In genomic region chr16:84419730-84420129, GRCh38 we compare ENCODE assay signal across 37 cellular contexts. TPM values are rescaled to one million over a fixed set of nuclear protein-coding genes. Genes with fewer than 3 reads are reported as not detected.
"Had no signal": no experiment of that assay in that cellular context is flagged by ENCODE, and none has a peak within 500 bp of the region (broad histone marks: within the 10 kb centered on the region; RNA-seq: fewer than 3 reads in every experiment).

No MANE protein-coding gene starts in this region.

- DNase-seq: activated B cell treated with CpG ODN at 0.5 μM for 24 hours; activated CD4-positive, alpha-beta T cell treated with anti-CD3 and anti-CD28 coated beads for 48 hours; activated CD4-positive, alpha-beta T cell treated with anti-CD3 and anti-CD28 coated beads, Interleukin-2, amount 50 U/mL, for 1 hour; activated CD4-positive, alpha-beta T cell treated with anti-CD3 and anti-CD28 coated beads, Interleukin-2, amount 50 U/mL, for 48 hours; activated CD8-positive, alpha-beta memory T cell treated with anti-CD3 and anti-CD28 coated beads, Interleukin-2, amount 50 U/mL, for 48 hours; activated effector memory CD4-positive, alpha-beta T cell treated with anti-CD3 and anti-CD28 coated beads, Interleukin-2, amount 50 U/mL, for 16 hours; activated naive CD4-positive, alpha-beta T cell treated with anti-CD3 and anti-CD28 coated beads for 36 hours; activated naive CD8-positive, alpha-beta T cell treated with anti-CD3 and anti-CD28 coated beads for 36 hours; activated naive CD8-positive, alpha-beta T cell treated with anti-CD3 and anti-CD28 coated beads, Interleukin-2, amount 50 U/mL, for 24 hours; activated T-cell treated with anti-CD3 and anti-CD28 coated beads for 4 hours; activated T-cell treated with anti-CD3 and anti-CD28 coated beads, Interleukin-2, amount 50 U/mL, for 4 hours; adrenal gland; amygdala; central memory CD4-positive, alpha-beta T cell; cerebellar nuclear complex; dorsolateral prefrontal cortex; effector memory CD4-positive, alpha-beta T cell; endodermal cell; foreskin fibroblast; head of caudate nucleus; T-helper 1 cell; T-helper 17 cell; T1000; WERI-Rb-1 had no signal

- FAIRE-seq: frontal cortex had no signal

- H3K4me3 ChIP-seq: adrenal gland, ascending aorta, breast epithelium, cardiac muscle cell, coronary artery, dorsolateral prefrontal cortex had no signal

- H3K9me3 Mint-ChIP-seq: activated naive CD4-positive, alpha-beta T cell treated with anti-CD3 and anti-CD28 coated beads for 36 hours; activated naive CD4-positive, alpha-beta T cell treated with anti-CD3 and anti-CD28 coated beads, Interleukin-2, amount 50 U/mL, for 24 hours; activated T-cell treated with anti-CD3 and anti-CD28 coated beads, Interleukin-2, amount 50 U/mL, for 4 hours; activated T-helper 2 cell treated with anti-CD3 and anti-CD28 coated beads, Interferon-gamma antibody, Interleukin-2, Interleukin-4, amounts not matched to agents 10 μg/mL and 5 μg/mL and 100 μg/mL, durations not matched to agents 14 hours and 24 hours and 36 hours had no signal

- H3K9me3 ChIP-seq: adrenal gland, ascending aorta, breast epithelium had no signal

- H3K36me3 Mint-ChIP-seq: activated naive CD4-positive, alpha-beta T cell treated with anti-CD3 and anti-CD28 coated beads, Interleukin-2, amount 50 U/mL, for 24 hours; activated naive CD8-positive, alpha-beta T cell treated with anti-CD3 and anti-CD28 coated beads for 36 hours; brain had no signal

- H3K4me1 Mint-ChIP-seq: activated B cell treated with CpG ODN at 0.5 μM for 24 hours; activated naive CD4-positive, alpha-beta T cell treated with anti-CD3 and anti-CD28 coated beads, Interleukin-2, amount 50 U/mL, for 24 hours; brain; endodermal cell; T-helper 17 cell had no signal

- H3K27ac ChIP-seq: adrenal gland, ascending aorta, breast epithelium, cardiac muscle cell, coronary artery, dorsolateral prefrontal cortex, WERI-Rb-1 had no signal

- H3K4me1 ChIP-seq: ascending aorta, breast epithelium had no signal

- H3K27me3 ChIP-seq: adrenal gland, ascending aorta, breast epithelium, cardiac muscle cell, dorsolateral prefrontal cortex had no signal

- H3K4me3 Mint-ChIP-seq: activated B cell treated with CpG ODN at 0.5 μM for 24 hours; activated naive CD4-positive, alpha-beta T cell treated with anti-CD3 and anti-CD28 coated beads for 36 hours; activated naive CD4-positive, alpha-beta T cell treated with anti-CD3 and anti-CD28 coated beads, Interleukin-2, amount 50 U/mL, for 24 hours; activated naive CD8-positive, alpha-beta T cell treated with anti-CD3 and anti-CD28 coated beads for 36 hours; activated naive CD8-positive, alpha-beta T cell treated with anti-CD3 and anti-CD28 coated beads, Interleukin-2, amount 50 U/mL, for 24 hours; activated T-cell treated with anti-CD3 and anti-CD28 coated beads, Interleukin-2, amount 50 U/mL, for 4 hours; activated T-helper 1 cell treated with anti-CD3 and anti-CD28 coated beads, Interleukin-12 subunit alpha, Interleukin-12 subunit beta, Interleukin-2, Interleukin-4 antibody, amounts not matched to agents 30 ng/mL and 10 ng/mL and 1 ng/mL, durations not matched to agents 14 hours and 24 hours and 36 hours; brain; dendritic cell treated with granulocyte-macrophage colony-stimulating factor and Interleukin-4, amounts not matched to agents 40 ng/mL and 50 ng/mL, for 4 days; endodermal cell; T-helper 17 cell; T-helper 2 cell treated with Interferon-gamma antibody and Interleukin-4, amounts not matched to agents 5 μg/mL and 100 μg/mL, for 36 hours had no signal

- ATAC-seq: activated CD4-positive, CD25-positive, alpha-beta regulatory T cell treated with anti-CD3 and anti-CD28 coated beads, Interleukin-2, amount 50 U/mL, for 24 hours; activated naive CD8-positive, alpha-beta T cell treated with anti-CD3 and anti-CD28 coated beads, Interleukin-2, amount 50 U/mL, for 24 hours; activated T-cell treated with anti-CD3 and anti-CD28 coated beads, Interleukin-2, amount 50 U/mL, for 4 hours; esophagus mucosa; T-helper 17 cell had no signal

- H3K36me3 ChIP-seq: adrenal gland, ascending aorta, breast epithelium, cardiac muscle cell, WERI-Rb-1 had no signal

- H3K27ac Mint-ChIP-seq: activated B cell treated with CpG ODN at 0.5 μM for 24 hours; activated naive CD4-positive, alpha-beta T cell treated with anti-CD3 and anti-CD28 coated beads for 36 hours; activated naive CD4-positive, alpha-beta T cell treated with anti-CD3 and anti-CD28 coated beads, Interleukin-2, amount 50 U/mL, for 24 hours; activated naive CD8-positive, alpha-beta T cell treated with anti-CD3 and anti-CD28 coated beads for 36 hours; activated naive CD8-positive, alpha-beta T cell treated with anti-CD3 and anti-CD28 coated beads, Interleukin-2, amount 50 U/mL, for 24 hours; activated T-helper 1 cell treated with anti-CD3 and anti-CD28 coated beads, Interleukin-12 subunit alpha, Interleukin-12 subunit beta, Interleukin-2, Interleukin-4 antibody, amounts not matched to agents 30 ng/mL and 10 ng/mL and 1 ng/mL, durations not matched to agents 14 hours and 24 hours and 36 hours; activated T-helper 2 cell treated with anti-CD3 and anti-CD28 coated beads, Interferon-gamma antibody, Interleukin-2, Interleukin-4, amounts not matched to agents 10 μg/mL and 5 μg/mL and 100 μg/mL, durations not matched to agents 14 hours and 24 hours and 36 hours; endodermal cell; T-helper 17 cell had no signal

RNA-seq across cellular contexts. Expression of gene ATP2C2, which starts 51.4 kb away (rescaled TPM):
- total RNA-seq: activated B cell treated with CpG ODN at 0.5 μM for 24 hours; activated naive CD4-positive, alpha-beta T cell treated with anti-CD3 and anti-CD28 coated beads for 36 hours; activated naive CD8-positive, alpha-beta T cell treated with anti-CD3 and anti-CD28 coated beads for 36 hours; activated T-cell treated with anti-CD3 and anti-CD28 coated beads, Interleukin-2, amount 50 U/mL, for 4 hours; activated T-helper 1 cell treated with anti-CD3 and anti-CD28 coated beads, Interleukin-12 subunit alpha, Interleukin-12 subunit beta, Interleukin-2, Interleukin-4 antibody, amounts not matched to agents 30 ng/mL and 10 ng/mL and 1 ng/mL, durations not matched to agents 14 hours and 24 hours and 36 hours; activated T-helper 2 cell treated with anti-CD3 and anti-CD28 coated beads, Interferon-gamma antibody, Interleukin-2, Interleukin-4, amounts not matched to agents 10 μg/mL and 5 μg/mL and 100 μg/mL, durations not matched to agents 14 hours and 24 hours and 36 hours; ascending aorta; cardiac muscle cell; T-helper 17 cell had no signal
